Comparison of ENCODE assay signal across 15 cellular contexts in the genomic region with DNA sequence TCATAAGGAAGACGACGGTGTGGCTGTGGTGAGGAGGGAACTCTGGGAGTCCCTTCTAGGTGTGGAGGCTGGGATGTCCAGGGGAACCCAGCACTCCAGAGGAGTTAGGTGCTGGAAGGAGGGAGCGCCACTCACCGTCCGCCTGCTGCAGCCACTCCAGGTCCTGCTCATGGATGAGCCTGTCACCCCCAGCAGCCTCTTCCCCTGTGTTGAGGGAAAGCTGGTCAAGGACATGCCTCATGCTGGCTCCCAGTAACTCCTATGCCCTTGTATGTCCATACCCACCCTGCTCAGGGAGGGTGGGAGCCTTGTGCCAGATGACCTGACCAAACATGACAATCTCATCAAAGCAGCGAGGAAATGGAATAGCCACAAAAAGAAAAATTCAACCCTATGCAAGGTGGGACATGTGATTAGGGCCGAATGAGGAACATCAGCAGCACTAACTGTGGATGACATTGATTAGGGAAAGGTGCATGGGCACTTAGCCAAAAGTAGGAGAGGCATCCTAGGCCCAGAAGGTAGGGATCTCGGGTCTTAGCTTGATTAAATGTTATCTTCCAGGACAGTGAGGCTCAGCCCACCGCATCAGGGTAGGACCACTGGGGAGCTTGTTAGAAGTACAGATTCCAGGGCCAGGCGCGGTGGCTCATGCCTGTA. TPM values are rescaled to one million over a fixed set of nuclear protein-coding genes. Genes with fewer than 3 reads are reported as not detected.
DNase-seq lines count a peak whose midpoint lies in the region; ATAC-seq and TF ChIP-seq lines count a peak whose summit lies in the region.
"Had no signal": no experiment of that assay in that cellular context is flagged by ENCODE, and none has a peak within 500 bp of the region (broad histone marks: within the 10 kb centered on the region; RNA-seq: fewer than 3 reads in every experiment).

No MANE protein-coding gene starts in this region.

- H3F3A ChIP-seq in OCI-LY1 (ENCODE audit: insufficient read depth, low read length) = no peaks in the 10 kb centered on the region

- H3K4me2 ChIP-seq in OCI-LY1 (ENCODE audit: low read length) (no peak overlapping the region), neuronal stem cell (ENCODE audit: insufficient read depth, low read length, poor library complexity, severe bottlenecking) (no peak overlapping the region)

- no peak overlapping the region for H4K8ac ChIP-seq in neuronal stem cell (ENCODE audit: low read depth, low read length)

- no peaks in the 10 kb centered on the region for H3K9me3 Mint-ChIP-seq in activated T-cell treated with anti-CD3 and anti-CD28 coated beads, Interleukin-2, amount 50 U/mL, for 24 hours
- H3K9me3 Mint-ChIP-seq in activated naive CD4-positive, alpha-beta T cell treated with anti-CD3 and anti-CD28 coated beads, Interleukin-2, amount 50 U/mL, for 72 hours = no peaks in the 10 kb centered on the region
- H3K9me3 Mint-ChIP-seq: immature natural killer cell had no signal

- no CpG with 5 or more reads among the region's 11 CpGs for WGBS in neuronal stem cell (ENCODE audit: extremely low coverage in 2 of 2, insufficient read length in 2 of 2, insufficient replicate concordance in 1 of 2), 2 donors

- H3K9me2 ChIP-seq in OCI-LY1 (ENCODE audit: low read depth, low read length) = no peaks in the 10 kb centered on the region

- H2BK12ac ChIP-seq in neuronal stem cell (ENCODE audit: low read length) = no peak overlapping the region

- TF ChIP-seq CTCF in OCI-LY1 (IDR thresholded peaks at IDR 0.05; ENCODE audit: low read length) = no peak

- peak overlapping the region; percentile 90 for H3K27ac ChIP-seq in OCI-LY1 (ENCODE audit: low read depth, low read length, poor library complexity, severe bottlenecking)
- no peak overlapping the region for H3K27ac ChIP-seq in neuronal stem cell (replicated peaks; ENCODE audit: low read length)

- H3K27me3 ChIP-seq in OCI-LY1 (ENCODE audit: insufficient read depth, low read length) (no peaks in the 10 kb centered on the region), neuronal stem cell (ENCODE audit: control insufficient read depth in 3 of 3, insufficient read depth in 3 of 3, low read depth in 1 of 3, low read length in 3 of 3) (peaks cover 0 to 8% (median 6%) of the 10 kb centered on the region in 3 experiments)

- peaks cover 69% of the 10 kb centered on the region for H3K36me3 Mint-ChIP-seq in activated T-cell treated with anti-CD3 and anti-CD28 coated beads, Interleukin-2, amount 50 U/mL, for 24 hours (ENCODE audit: low read depth)
- H3K36me3 Mint-ChIP-seq in activated naive CD4-positive, alpha-beta T cell treated with anti-CD3 and anti-CD28 coated beads, Interleukin-2, amount 50 U/mL, for 72 hours = peaks cover 8 to 36% of the 10 kb centered on the region in 2 donors

- no peak for DNase-seq in activated T-cell treated with anti-CD3 and anti-CD28 coated beads, Interleukin-2, amount 50 U/mL, for 24 hours
- DNase-seq in activated T-cell treated with anti-CD3 and anti-CD28 coated beads, Interleukin-2, amount 50 U/mL, for 1 hour = no peak
- peak in 1 of 2 donors; percentile 53 for DNase-seq in activated naive CD4-positive, alpha-beta T cell treated with anti-CD3 and anti-CD28 coated beads, Interleukin-2, amount 50 U/mL, for 72 hours (ENCODE audit: low spot score in 2 of 2)
- DNase-seq in neuronal stem cell (ENCODE audit: low spot score) (no peak), NCI-H2171 (lab: John Stamatoyannopoulos, UW) (no peak)
- DNase-seq: activated CD4-positive, alpha-beta T cell treated with anti-CD3 and anti-CD28 coated beads for 4 hours; cerebellar nuclear complex; GOT3; immature natural killer cell; mesenchymal stem cell; stimulated activated naive CD4-positive, alpha-beta T cell treated with Interleukin-2 at 50 U/mL for 16 hours had no signal

- no peaks in the 10 kb centered on the region for H4K20me1 ChIP-seq in OCI-LY1 (ENCODE audit: insufficient read depth, low read length)

- H3K18ac ChIP-seq in neuronal stem cell (ENCODE audit: low read length) = no peak overlapping the region

- H3K23ac ChIP-seq in neuronal stem cell (ENCODE audit: low read depth, low read length, poor library complexity) = peak overlapping the region; percentile 40

- H2AFZ ChIP-seq in OCI-LY1 (ENCODE audit: low read length) (no peak overlapping the region), neuronal stem cell (ENCODE audit: low read length) (no peak overlapping the region)

- H3K4me3 ChIP-seq in OCI-LY1 (ENCODE audit: low read depth, low read length, poor library complexity, severe bottlenecking) (no peak overlapping the region), neuronal stem cell (ENCODE audit: low read length in 2 of 2) (no peak overlapping the region)

- H3K36me3 ChIP-seq in OCI-LY1 (ENCODE audit: insufficient read depth, low read length) (peaks cover 39% of the 10 kb centered on the region), neuronal stem cell (replicated peaks in 1 of 2; ENCODE audit: control insufficient read depth in 2 of 2, insufficient read depth in 2 of 2, low read length in 2 of 2) (peaks cover 18 to 40% of the 10 kb centered on the region in 2 donors)

- H2AK5ac ChIP-seq in neuronal stem cell (ENCODE audit: low read depth, low read length) = no peak overlapping the region

- H3K4ac ChIP-seq in neuronal stem cell (ENCODE audit: low read length) = no peak overlapping the region

- no peak overlapping the region for H2BK15ac ChIP-seq in neuronal stem cell (ENCODE audit: low read length)

- peaks cover 9% of the 10 kb centered on the region for H3K79me1 ChIP-seq in neuronal stem cell (ENCODE audit: low read depth, low read length)

- H3K27ac Mint-ChIP-seq in activated T-cell treated with anti-CD3 and anti-CD28 coated beads, Interleukin-2, amount 50 U/mL, for 24 hours = peak overlapping the region; percentile 96
- H3K27ac Mint-ChIP-seq in activated naive CD4-positive, alpha-beta T cell treated with anti-CD3 and anti-CD28 coated beads, Interleukin-2, amount 50 U/mL, for 72 hours = peak overlapping the region; percentile 60 to 95

- H3K9ac ChIP-seq in OCI-LY1 (ENCODE audit: low read length) (no peak overlapping the region), neuronal stem cell (ENCODE audit: low read depth, low read length, poor library complexity) (no peak overlapping the region)

- peak overlapping the region; percentile 40 for H3K4me3 Mint-ChIP-seq in activated T-cell treated with anti-CD3 and anti-CD28 coated beads, Interleukin-2, amount 50 U/mL, for 24 hours
- H3K4me3 Mint-ChIP-seq: immature natural killer cell had no signal

- no peak overlapping the region for H2BK5ac ChIP-seq in neuronal stem cell (ENCODE audit: low read length)

- peaks cover 49% of the 10 kb centered on the region for H3K4me1 ChIP-seq in OCI-LY1 (ENCODE audit: insufficient read depth, low read length, severe bottlenecking)
- H3K4me1 ChIP-seq in neuronal stem cell (ENCODE audit: control insufficient read depth in 2 of 2, insufficient read depth in 1 of 2, low read depth in 1 of 2, low read length in 2 of 2) = peaks cover 3 to 4% of the 10 kb centered on the region in 2 donors

- H2BK120ac ChIP-seq in neuronal stem cell (ENCODE audit: low read depth, low read length) = no peak overlapping the region

- H3K27me3 Mint-ChIP-seq in activated T-cell treated with anti-CD3 and anti-CD28 coated beads, Interleukin-2, amount 50 U/mL, for 24 hours = no peaks in the 10 kb centered on the region

- H3K14ac ChIP-seq in neuronal stem cell (ENCODE audit: low read length) = no peak overlapping the region

- no peak overlapping the region for H4K91ac ChIP-seq in neuronal stem cell (ENCODE audit: low read depth, low read length, poor library complexity)

- H3K4me1 Mint-ChIP-seq in activated T-cell treated with anti-CD3 and anti-CD28 coated beads, Interleukin-2, amount 50 U/mL, for 24 hours (ENCODE audit: low read depth) = peaks cover 71% of the 10 kb centered on the region

- no peaks in the 10 kb centered on the region for H3K79me2 ChIP-seq in OCI-LY1 (ENCODE audit: insufficient read depth, low read length)

- no peak for ATAC-seq in activated naive CD4-positive, alpha-beta T cell treated with anti-CD3 and anti-CD28 coated beads, Interleukin-2, amount 50 U/mL, for 72 hours
- ATAC-seq in GM18517 (IDR thresholded peaks at IDR 0.05; ENCODE audit: unreplicated experiment) (no peak), HG03280 (IDR thresholded peaks at IDR 0.05; ENCODE audit: unreplicated experiment) (no peak)
- ATAC-seq: sciatic nerve had no signal

- no peaks in the 10 kb centered on the region for H3K9me3 ChIP-seq in OCI-LY1 (ENCODE audit: low read length)
- no peaks in the 10 kb centered on the region for H3K9me3 ChIP-seq in neuronal stem cell (replicated peaks in 1 of 2; ENCODE audit: control insufficient read depth in 2 of 2, insufficient read depth in 1 of 2, low read depth in 1 of 2, low read length in 2 of 2)

RNA-seq across cellular contexts. Expression of gene DNPH1, which starts 3.0 kb away (rescaled TPM):
- total RNA-seq in activated naive CD4-positive, alpha-beta T cell treated with anti-CD3 and anti-CD28 coated beads, Interleukin-2, amount 50 U/mL, for 72 hours = 10 to 100 TPM; 39.3 to 73.5 TPM
- 110 TPM for polyA plus RNA-seq in neuronal stem cell (2013, experiment 1 of 2)
- polyA plus RNA-seq in neuronal stem cell (2013, experiment 2 of 2) = 110 TPM

RNA-seq across cellular contexts. Expression of gene TTBK1, which starts 17.0 kb away (rescaled TPM):
- under 1 TPM; 0.09 to 0.37 TPM for total RNA-seq in activated naive CD4-positive, alpha-beta T cell treated with anti-CD3 and anti-CD28 coated beads, Interleukin-2, amount 50 U/mL, for 72 hours
- 1.5 TPM for polyA plus RNA-seq in neuronal stem cell (2013, experiment 1 of 2)
- polyA plus RNA-seq in neuronal stem cell (2013, experiment 2 of 2) = 1.5 TPM
- polyA plus RNA-seq: immature natural killer cell had no signal

RNA-seq across cellular contexts. Expression of gene CUL9, which starts 44.3 kb away (rescaled TPM):
- 10 to 100 TPM; 45.7 to 88.0 TPM for total RNA-seq in activated naive CD4-positive, alpha-beta T cell treated with anti-CD3 and anti-CD28 coated beads, Interleukin-2, amount 50 U/mL, for 72 hours
- 10.3 TPM for polyA plus RNA-seq in neuronal stem cell (2013, experiment 1 of 2)
- 11.1 TPM for polyA plus RNA-seq in neuronal stem cell (2013, experiment 2 of 2)

RNA-seq across cellular contexts. Expression of gene SRF, which starts 55.3 kb away (rescaled TPM):
- 10 to 100 TPM; 31.0 to 42.7 TPM for total RNA-seq in activated naive CD4-positive, alpha-beta T cell treated with anti-CD3 and anti-CD28 coated beads, Interleukin-2, amount 50 U/mL, for 72 hours
- polyA plus RNA-seq in neuronal stem cell (2013, experiment 1 of 2) = 33.8 TPM
- polyA plus RNA-seq in neuronal stem cell (2013, experiment 2 of 2) = 33.2 TPM
